ENCODE assay signal across 21 cellular contexts in genomic region chr9:131963087-131963715, GRCh38.
"Had no signal": no experiment of that assay in that cellular context is flagged by ENCODE, and none has a peak within 500 bp of the region (broad histone marks: within the 10 kb centered on the region; RNA-seq: fewer than 3 reads in every experiment).

No MANE protein-coding gene starts in this region.

- ATAC-seq: activated CD8-positive, alpha-beta T cell treated with anti-CD3 and anti-CD28 coated beads, Interleukin-2, amount 10 ng/mL, durations not matched to agents 7 days and 5 days; body of pancreas; K562; T-cell had no signal

- H3K4me3 Mint-ChIP-seq: activated CD8-positive, alpha-beta T cell treated with anti-CD3 and anti-CD28 coated beads, Interleukin-2, amount 10 ng/mL, durations not matched to agents 7 days and 5 days; activated naive CD4-positive, alpha-beta T cell treated with anti-CD3 and anti-CD28 coated beads, Interleukin-2, amount 50 U/mL, for 24 hours; T-cell had no signal

- H3K9me3 ChIP-seq: body of pancreas had no signal

- H3K4me3 ChIP-seq: body of pancreas, K562, PC-9 had no signal

- H3K27ac Mint-ChIP-seq: activated CD8-positive, alpha-beta T cell treated with anti-CD3 and anti-CD28 coated beads, Interleukin-2, amount 10 ng/mL, durations not matched to agents 7 days and 5 days; activated naive CD4-positive, alpha-beta T cell treated with anti-CD3 and anti-CD28 coated beads, Interleukin-2, amount 50 U/mL, for 24 hours; T-cell had no signal

- H3K4me1 ChIP-seq: body of pancreas had no signal

- H3K27me3 ChIP-seq: body of pancreas had no signal

- H3K27me3 Mint-ChIP-seq: activated naive CD4-positive, alpha-beta T cell treated with anti-CD3 and anti-CD28 coated beads, Interleukin-2, amount 50 U/mL, for 24 hours; T-cell had no signal

- H3K9me3 Mint-ChIP-seq: activated naive CD4-positive, alpha-beta T cell treated with anti-CD3 and anti-CD28 coated beads, Interleukin-2, amount 50 U/mL, for 24 hours; T-cell had no signal

- H3K4me2 ChIP-seq: PC-9 had no signal

- H3K27ac ChIP-seq: body of pancreas, PC-9, VCaP had no signal

- H2AFZ ChIP-seq: PC-9 had no signal

- DNase-seq: activated CD4-positive, alpha-beta T cell treated with anti-CD3 and anti-CD28 coated beads, Interleukin-2, amount 50 U/mL, for 1 hour; activated CD4-positive, CD25-positive, alpha-beta regulatory T cell; activated CD8-positive, alpha-beta memory T cell treated with anti-CD3 and anti-CD28 coated beads, Interleukin-2, amount 50 U/mL, for 48 hours; activated CD8-positive, alpha-beta T cell treated with anti-CD3 and anti-CD28 coated beads, Interleukin-2, amount 10 ng/mL, durations not matched to agents 7 days and 5 days; activated T-cell treated with anti-CD3 and anti-CD28 coated beads, Interleukin-2, amount 50 U/mL, for 1 hour; aorta; body of pancreas; central memory CD4-positive, alpha-beta T cell; Karpas-422; NCI-H1105 treated with DMSO at 0.1 percent for 48 hours; NCI-H1436 treated with DMSO at 0.1 percent for 48 hours; NCI-H1930; NCI-H345; NCI-H510A; NCI-H526 treated with DMSO at 0.1 percent for 48 hours; PC-9; SIG-M5; T-cell had no signal
